In the genomic region with DNA sequence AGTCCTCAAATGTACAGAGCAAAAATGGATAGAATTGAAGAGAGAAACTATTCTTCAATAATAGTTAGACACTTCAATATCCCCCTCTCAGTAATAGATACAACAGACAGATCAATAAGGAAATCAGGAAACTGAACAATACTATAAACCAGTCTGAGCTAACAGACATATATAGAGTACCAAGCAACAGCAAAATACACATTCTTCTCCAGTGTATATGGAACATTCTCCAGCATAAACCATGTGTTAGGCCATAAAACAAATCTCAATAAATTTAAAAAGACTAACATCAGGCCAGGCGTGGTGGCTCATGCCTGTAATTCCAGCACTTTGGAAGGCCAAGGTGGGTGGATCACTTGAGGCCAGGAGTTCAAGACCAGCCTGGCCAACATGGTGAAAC, we compare ENCODE assay signal across 32 cellular contexts.
"Had no signal": no experiment of that assay in that cellular context is flagged by ENCODE, and none has a peak within 500 bp of the region (broad histone marks: within the 10 kb centered on the region; RNA-seq: fewer than 3 reads in every experiment).

No MANE protein-coding gene starts in this region.

- ATAC-seq: activated naive CD4-positive, alpha-beta T cell treated with anti-CD3 and anti-CD28 coated beads, Interleukin-2, amount 50 U/mL, for 72 hours; activated naive CD8-positive, alpha-beta T cell treated with anti-CD3 and anti-CD28 coated beads, Interleukin-2, amount 50 U/mL, for 24 hours; activated T-cell treated with anti-CD3 and anti-CD28 coated beads, Interleukin-2, amount 50 U/mL, for 4 hours; activated T-cell treated with anti-CD3 and anti-CD28 coated beads, Interleukin-2, amount 50 U/mL, for 72 hours; activated T-helper 17 cell treated with anti-CD3 and anti-CD28 coated beads, Interleukin-2, amount 50 U/mL, for 72 hours; body of pancreas had no signal

- H3K9me3 ChIP-seq: adrenal gland, ascending aorta, body of pancreas, breast epithelium had no signal

- H3K36me3 ChIP-seq: adrenal gland, ascending aorta, brain microvascular endothelial cell, breast epithelium, cardiac muscle cell had no signal

- H3K4me3 ChIP-seq: adrenal gland, ascending aorta, body of pancreas, breast epithelium, cardiac muscle cell had no signal

- H3K4me1 ChIP-seq: adrenal gland, ascending aorta, body of pancreas, breast epithelium had no signal

- DNase-seq: activated effector memory CD4-positive, alpha-beta T cell treated with anti-CD3 and anti-CD28 coated beads, Interleukin-2, amount 50 U/mL, for 16 hours; activated effector memory CD4-positive, alpha-beta T cell treated with Interleukin-2 at 50 U/mL for 16 hours; activated gamma-delta T cell; activated gamma-delta T cell treated with Interleukin-2 at 50 U/mL for 16 hours; activated naive CD4-positive, alpha-beta T cell; activated naive CD4-positive, alpha-beta T cell treated with anti-CD3 and anti-CD28 coated beads for 36 hours; activated naive CD4-positive, alpha-beta T cell treated with anti-CD3 and anti-CD28 coated beads, Interleukin-2, amount 10 ng/mL, durations not matched to agents 7 days and 5 days; activated naive CD4-positive, alpha-beta T cell treated with anti-CD3 and anti-CD28 coated beads, Interleukin-2, amount 50 U/mL, for 16 hours; activated naive CD4-positive, alpha-beta T cell treated with Interleukin-2 at 50 U/mL for 16 hours; activated naive CD8-positive, alpha-beta T cell treated with anti-CD3 and anti-CD28 coated beads for 36 hours; activated naive CD8-positive, alpha-beta T cell treated with anti-CD3 and anti-CD28 coated beads, Interleukin-2, amount 10 ng/mL, durations not matched to agents 7 days and 5 days; activated naive CD8-positive, alpha-beta T cell treated with anti-CD3 and anti-CD28 coated beads, Interleukin-2, amount 50 U/mL, for 24 hours; activated T-cell treated with anti-CD3 and anti-CD28 coated beads, Interleukin-2, amount 50 U/mL, for 1 hour; activated T-cell treated with anti-CD3 and anti-CD28 coated beads, Interleukin-2, amount 50 U/mL, for 24 hours; activated T-cell treated with anti-CD3 and anti-CD28 coated beads, Interleukin-2, amount 50 U/mL, for 4 hours; activated T-cell treated with anti-CD3 and anti-CD28 coated beads, Interleukin-2, amount 50 U/mL, for 48 hours; activated T-cell treated with anti-CD3 and anti-CD28 coated beads, Interleukin-2, amount 50 U/mL, for 72 hours; adrenal gland; amniotic stem cell; amygdala; anterior cingulate cortex; aorta; body of pancreas; brain microvascular endothelial cell; caudate nucleus; central memory CD4-positive, alpha-beta T cell; cerebellar nuclear complex had no signal
